1 cellular context compared by ENCODE assay signal in the genomic region with DNA sequence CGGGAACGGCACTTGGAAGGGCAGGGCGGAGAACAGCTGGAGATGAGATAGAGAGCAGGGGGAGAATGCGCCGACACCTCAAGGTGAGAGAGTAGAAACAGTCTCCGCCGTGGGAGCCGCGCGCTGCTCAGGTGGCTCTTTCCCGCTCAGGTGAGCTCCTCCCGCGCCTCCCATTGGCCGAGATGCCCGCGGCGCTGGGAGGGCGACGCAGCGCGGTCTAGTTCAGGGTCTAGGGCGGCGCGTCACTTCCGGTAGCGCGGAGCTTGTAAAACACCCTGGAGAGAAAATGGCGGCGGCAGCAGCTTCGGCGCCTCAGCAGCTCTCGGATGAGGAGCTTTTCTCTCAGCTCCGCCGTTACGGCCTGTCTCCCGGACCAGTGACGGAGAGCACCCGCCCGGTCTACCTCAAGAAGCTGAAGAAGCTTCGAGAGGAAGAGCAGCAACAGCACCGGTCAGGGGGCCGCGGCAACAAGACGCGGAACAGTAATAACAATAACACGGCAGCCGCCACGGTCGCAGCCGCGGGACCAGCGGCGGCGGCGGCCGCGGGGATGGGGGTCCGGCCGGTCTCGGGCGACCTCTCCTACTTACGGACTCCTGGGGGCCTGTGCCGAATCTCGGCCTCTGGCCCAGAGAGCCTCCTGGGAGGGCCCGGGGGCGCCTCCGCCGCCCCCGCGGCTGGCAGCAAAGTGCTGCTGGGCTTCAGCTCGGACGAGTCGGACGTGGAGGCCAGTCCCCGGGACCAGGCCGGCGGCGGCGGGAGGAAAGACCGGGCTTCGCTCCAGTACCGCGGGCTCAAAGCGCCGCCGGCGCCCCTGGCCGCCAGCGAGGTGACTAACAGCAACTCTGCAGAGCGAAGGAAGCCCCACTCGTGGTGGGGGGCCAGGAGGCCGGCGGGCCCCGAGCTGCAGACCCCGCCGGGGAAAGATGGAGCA.
A peak's percentile ranks its signal among the peaks of the same experiment; 100 is the strongest.
TF ChIP-seq lines count a peak whose summit lies in the region.

A gene (plus strand): TSS at position 273 of the 934 bp plus-strand sequence. CDS start 14 bp downstream, at position 287.

TF ChIP-seq in HepG2, 621 proteins besides CTCF, POLR2A, EP300 and RAD21 (continued from another document and continues in another):
- TF ChIP-seq, protein P1, sequence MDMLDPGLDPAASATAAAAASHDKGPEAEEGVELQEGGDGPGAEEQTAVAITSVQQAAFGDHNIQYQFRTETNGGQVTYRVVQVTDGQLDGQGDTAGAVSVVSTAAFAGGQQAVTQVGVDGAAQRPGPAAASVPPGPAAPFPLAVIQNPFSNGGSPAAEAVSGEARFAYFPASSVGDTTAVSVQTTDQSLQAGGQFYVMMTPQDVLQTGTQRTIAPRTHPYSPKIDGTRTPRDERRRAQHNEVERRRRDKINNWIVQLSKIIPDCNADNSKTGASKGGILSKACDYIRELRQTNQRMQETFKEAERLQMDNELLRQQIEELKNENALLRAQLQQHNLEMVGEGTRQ (IDR thresholded peaks at IDR 0.05; ENCODE audit: low read depth, low read length) = 0 out of 2 replicates have a peak, but pooled peaks have one; percentile 24
- TF ChIP-seq, protein P1 (CRISPR knock-in tag; IDR thresholded peaks at IDR 0.05; ENCODE audit: borderline replicate concordance) = peak; percentile 84
- TF ChIP-seq DPF2 (CRISPR knock-in tag; IDR thresholded peaks at IDR 0.05; ENCODE audit: borderline replicate concordance, low read depth) (no peak), GZF1 (CRISPR knock-in tag; IDR thresholded peaks at IDR 0.05) (peak; percentile 95), KDM5B (CRISPR knock-in tag; IDR thresholded peaks at IDR 0.05; ENCODE audit: borderline replicate concordance) (peak; percentile 100), ZNF780A (CRISPR knock-in tag; IDR thresholded peaks at IDR 0.05) (peak; percentile 97), ZBTB7A (CRISPR knock-in tag; IDR thresholded peaks at IDR 0.05) (peak; percentile 98), HNF4G (IDR thresholded peaks at IDR 0.05; ENCODE audit: borderline replicate concordance, low read depth, low read length) (no peak), HNF4G (CRISPR knock-in tag; IDR thresholded peaks at IDR 0.05; ENCODE audit: borderline replicate concordance, low read depth) (no peak; the same call in 1 of the 2 replicates), LCORL (IDR thresholded peaks at IDR 0.05) (no peak), LCORL (CRISPR knock-in tag; IDR thresholded peaks at IDR 0.05) (no peak), TEAD2 (CRISPR knock-in tag; IDR thresholded peaks at IDR 0.05) (peak; percentile 99), PAF1 (CRISPR knock-in tag; IDR thresholded peaks at IDR 0.05) (no peak), ARNT2 (CRISPR knock-in tag; IDR thresholded peaks at IDR 0.05; ENCODE audit: low read depth) (peak; percentile 99), RFX3 (CRISPR knock-in tag; IDR thresholded peaks at IDR 0.05) (peak; percentile 36; the same call in 1 of the 2 replicates), KDM4B (CRISPR knock-in tag; IDR thresholded peaks at IDR 0.05) (peak; percentile 92)
- TF ChIP-seq, protein P2, sequence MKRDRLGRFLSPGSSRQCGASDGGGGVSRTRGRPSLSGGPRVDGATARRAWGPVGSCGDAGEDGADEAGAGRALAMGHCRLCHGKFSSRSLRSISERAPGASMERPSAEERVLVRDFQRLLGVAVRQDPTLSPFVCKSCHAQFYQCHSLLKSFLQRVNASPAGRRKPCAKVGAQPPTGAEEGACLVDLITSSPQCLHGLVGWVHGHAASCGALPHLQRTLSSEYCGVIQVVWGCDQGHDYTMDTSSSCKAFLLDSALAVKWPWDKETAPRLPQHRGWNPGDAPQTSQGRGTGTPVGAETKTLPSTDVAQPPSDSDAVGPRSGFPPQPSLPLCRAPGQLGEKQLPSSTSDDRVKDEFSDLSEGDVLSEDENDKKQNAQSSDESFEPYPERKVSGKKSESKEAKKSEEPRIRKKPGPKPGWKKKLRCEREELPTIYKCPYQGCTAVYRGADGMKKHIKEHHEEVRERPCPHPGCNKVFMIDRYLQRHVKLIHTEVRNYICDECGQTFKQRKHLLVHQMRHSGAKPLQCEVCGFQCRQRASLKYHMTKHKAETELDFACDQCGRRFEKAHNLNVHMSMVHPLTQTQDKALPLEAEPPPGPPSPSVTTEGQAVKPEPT (CRISPR knock-in tag; IDR thresholded peaks at IDR 0.05; ENCODE audit: low read depth) = peak; percentile 99
- TF ChIP-seq, protein P3, sequence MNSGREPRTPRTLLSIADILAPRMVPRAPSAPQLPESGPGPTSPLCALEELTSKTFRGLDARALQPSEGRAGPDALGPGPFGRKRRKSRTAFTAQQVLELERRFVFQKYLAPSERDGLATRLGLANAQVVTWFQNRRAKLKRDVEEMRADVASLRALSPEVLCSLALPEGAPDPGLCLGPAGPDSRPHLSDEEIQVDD (CRISPR knock-in tag; IDR thresholded peaks at IDR 0.05; ENCODE audit: borderline replicate concordance) = peak; percentile 100
- TF ChIP-seq, protein P4, sequence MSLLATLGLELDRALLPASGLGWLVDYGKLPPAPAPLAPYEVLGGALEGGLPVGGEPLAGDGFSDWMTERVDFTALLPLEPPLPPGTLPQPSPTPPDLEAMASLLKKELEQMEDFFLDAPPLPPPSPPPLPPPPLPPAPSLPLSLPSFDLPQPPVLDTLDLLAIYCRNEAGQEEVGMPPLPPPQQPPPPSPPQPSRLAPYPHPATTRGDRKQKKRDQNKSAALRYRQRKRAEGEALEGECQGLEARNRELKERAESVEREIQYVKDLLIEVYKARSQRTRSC (CRISPR knock-in tag; IDR thresholded peaks at IDR 0.05; ENCODE audit: low read depth) = peak; percentile 99
- TF ChIP-seq, protein P5, sequence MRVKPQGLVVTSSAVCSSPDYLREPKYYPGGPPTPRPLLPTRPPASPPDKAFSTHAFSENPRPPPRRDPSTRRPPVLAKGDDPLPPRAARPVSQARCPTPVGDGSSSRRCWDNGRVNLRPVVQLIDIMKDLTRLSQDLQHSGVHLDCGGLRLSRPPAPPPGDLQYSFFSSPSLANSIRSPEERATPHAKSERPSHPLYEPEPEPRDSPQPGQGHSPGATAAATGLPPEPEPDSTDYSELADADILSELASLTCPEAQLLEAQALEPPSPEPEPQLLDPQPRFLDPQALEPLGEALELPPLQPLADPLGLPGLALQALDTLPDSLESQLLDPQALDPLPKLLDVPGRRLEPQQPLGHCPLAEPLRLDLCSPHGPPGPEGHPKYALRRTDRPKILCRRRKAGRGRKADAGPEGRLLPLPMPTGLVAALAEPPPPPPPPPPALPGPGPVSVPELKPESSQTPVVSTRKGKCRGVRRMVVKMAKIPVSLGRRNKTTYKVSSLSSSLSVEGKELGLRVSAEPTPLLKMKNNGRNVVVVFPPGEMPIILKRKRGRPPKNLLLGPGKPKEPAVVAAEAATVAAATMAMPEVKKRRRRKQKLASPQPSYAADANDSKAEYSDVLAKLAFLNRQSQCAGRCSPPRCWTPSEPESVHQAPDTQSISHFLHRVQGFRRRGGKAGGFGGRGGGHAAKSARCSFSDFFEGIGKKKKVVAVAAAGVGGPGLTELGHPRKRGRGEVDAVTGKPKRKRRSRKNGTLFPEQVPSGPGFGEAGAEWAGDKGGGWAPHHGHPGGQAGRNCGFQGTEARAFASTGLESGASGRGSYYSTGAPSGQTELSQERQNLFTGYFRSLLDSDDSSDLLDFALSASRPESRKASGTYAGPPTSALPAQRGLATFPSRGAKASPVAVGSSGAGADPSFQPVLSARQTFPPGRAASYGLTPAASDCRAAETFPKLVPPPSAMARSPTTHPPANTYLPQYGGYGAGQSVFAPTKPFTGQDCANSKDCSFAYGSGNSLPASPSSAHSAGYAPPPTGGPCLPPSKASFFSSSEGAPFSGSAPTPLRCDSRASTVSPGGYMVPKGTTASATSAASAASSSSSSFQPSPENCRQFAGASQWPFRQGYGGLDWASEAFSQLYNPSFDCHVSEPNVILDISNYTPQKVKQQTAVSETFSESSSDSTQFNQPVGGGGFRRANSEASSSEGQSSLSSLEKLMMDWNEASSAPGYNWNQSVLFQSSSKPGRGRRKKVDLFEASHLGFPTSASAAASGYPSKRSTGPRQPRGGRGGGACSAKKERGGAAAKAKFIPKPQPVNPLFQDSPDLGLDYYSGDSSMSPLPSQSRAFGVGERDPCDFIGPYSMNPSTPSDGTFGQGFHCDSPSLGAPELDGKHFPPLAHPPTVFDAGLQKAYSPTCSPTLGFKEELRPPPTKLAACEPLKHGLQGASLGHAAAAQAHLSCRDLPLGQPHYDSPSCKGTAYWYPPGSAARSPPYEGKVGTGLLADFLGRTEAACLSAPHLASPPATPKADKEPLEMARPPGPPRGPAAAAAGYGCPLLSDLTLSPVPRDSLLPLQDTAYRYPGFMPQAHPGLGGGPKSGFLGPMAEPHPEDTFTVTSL (CRISPR knock-in tag; IDR thresholded peaks at IDR 0.05; ENCODE audit: borderline replicate concordance) = peak; percentile 82
- TF ChIP-seq, protein P6, sequence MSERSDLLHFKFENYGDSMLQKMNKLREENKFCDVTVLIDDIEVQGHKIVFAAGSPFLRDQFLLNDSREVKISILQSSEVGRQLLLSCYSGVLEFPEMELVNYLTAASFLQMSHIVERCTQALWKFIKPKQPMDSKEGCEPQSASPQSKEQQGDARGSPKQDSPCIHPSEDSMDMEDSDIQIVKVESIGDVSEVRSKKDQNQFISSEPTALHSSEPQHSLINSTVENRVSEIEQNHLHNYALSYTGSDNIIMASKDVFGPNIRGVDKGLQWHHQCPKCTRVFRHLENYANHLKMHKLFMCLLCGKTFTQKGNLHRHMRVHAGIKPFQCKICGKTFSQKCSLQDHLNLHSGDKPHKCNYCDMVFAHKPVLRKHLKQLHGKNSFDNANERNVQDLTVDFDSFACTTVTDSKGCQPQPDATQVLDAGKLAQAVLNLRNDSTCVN (CRISPR knock-in tag; IDR thresholded peaks at IDR 0.05; ENCODE audit: borderline replicate concordance) = peak; percentile 95
- TF ChIP-seq, protein P7, sequence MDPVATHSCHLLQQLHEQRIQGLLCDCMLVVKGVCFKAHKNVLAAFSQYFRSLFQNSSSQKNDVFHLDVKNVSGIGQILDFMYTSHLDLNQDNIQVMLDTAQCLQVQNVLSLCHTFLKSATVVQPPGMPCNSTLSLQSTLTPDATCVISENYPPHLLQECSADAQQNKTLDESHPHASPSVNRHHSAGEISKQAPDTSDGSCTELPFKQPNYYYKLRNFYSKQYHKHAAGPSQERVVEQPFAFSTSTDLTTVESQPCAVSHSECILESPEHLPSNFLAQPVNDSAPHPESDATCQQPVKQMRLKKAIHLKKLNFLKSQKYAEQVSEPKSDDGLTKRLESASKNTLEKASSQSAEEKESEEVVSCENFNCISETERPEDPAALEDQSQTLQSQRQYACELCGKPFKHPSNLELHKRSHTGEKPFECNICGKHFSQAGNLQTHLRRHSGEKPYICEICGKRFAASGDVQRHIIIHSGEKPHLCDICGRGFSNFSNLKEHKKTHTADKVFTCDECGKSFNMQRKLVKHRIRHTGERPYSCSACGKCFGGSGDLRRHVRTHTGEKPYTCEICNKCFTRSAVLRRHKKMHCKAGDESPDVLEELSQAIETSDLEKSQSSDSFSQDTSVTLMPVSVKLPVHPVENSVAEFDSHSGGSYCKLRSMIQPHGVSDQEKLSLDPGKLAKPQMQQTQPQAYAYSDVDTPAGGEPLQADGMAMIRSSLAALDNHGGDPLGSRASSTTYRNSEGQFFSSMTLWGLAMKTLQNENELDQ (CRISPR knock-in tag; IDR thresholded peaks at IDR 0.05; ENCODE audit: borderline replicate concordance) = peak; percentile 90
- TF ChIP-seq, protein P8, sequence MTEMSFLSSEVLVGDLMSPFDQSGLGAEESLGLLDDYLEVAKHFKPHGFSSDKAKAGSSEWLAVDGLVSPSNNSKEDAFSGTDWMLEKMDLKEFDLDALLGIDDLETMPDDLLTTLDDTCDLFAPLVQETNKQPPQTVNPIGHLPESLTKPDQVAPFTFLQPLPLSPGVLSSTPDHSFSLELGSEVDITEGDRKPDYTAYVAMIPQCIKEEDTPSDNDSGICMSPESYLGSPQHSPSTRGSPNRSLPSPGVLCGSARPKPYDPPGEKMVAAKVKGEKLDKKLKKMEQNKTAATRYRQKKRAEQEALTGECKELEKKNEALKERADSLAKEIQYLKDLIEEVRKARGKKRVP (CRISPR knock-in tag; IDR thresholded peaks at IDR 0.05) = peak in 1 of 2 experiments; percentile 79; a peak in 2 of 4 replicates
